8 cellular contexts compared by ENCODE assay signal in the genomic region with DNA sequence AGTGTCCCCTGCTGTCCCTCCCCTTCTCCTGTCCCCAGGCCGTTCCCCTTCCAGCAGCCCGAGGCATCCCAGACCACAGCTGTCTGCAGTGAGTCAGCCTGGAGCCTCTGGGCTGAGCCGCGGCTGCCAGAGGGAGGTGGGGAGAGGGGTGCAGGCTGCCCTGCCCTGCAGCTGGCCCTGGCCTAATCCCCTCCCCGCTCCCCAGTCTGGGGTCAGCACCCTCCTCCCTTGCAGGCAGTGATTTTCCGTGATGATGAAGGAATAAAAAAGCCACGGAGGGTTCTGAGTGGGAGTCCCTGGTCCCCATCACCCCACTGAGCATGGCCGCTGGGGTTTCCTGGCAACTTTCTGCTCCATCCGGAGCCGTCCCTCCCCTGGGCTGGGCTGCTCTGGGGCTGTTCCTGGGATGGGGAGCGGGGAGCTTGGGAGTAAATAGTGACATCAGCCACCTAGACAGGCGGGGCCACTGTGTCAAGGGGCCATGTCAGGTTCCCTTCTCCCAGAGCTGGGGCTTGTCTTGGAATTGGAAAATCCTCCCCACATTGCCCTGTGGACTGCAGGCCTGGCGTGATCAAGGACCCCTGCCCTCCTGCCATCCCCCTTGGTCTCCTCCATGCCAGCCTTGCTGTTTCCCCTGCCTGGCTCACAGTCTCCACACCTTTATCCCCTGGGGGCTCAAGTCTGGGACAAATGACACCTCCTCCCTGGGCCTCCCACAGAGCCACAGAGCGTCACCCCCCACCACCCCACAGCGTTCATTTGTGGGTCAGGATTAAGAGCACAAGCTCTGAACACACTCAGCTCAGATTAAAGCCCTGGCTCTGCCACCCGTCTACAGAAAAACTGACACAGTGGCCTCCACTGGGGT. TPM values are rescaled to one million over a fixed set of nuclear protein-coding genes. Genes with fewer than 3 reads are reported as not detected.
DNase-seq lines count a peak whose midpoint lies in the region; TF ChIP-seq lines count a peak whose summit lies in the region.

No MANE protein-coding gene starts in this region.

- H3K27me3 ChIP-seq in BE2C (no peaks in the 10 kb centered on the region), smooth muscle cell (ENCODE audit: low read depth) (no peaks in the 10 kb centered on the region)

- no peak for TF ChIP-seq CTCF in BE2C (IDR thresholded peaks at IDR 0.05; ENCODE audit: low read depth, low read length)
- TF ChIP-seq CTCF in smooth muscle cell (IDR thresholded peaks at IDR 0.05; ENCODE audit: borderline replicate concordance, insufficient read depth, poor library complexity, severe bottlenecking): no peak

- H3K9ac ChIP-seq in smooth muscle cell (ENCODE audit: low read depth): peak overlapping the region; percentile 47

- peaks cover 22% of the 10 kb centered on the region for H3K4me1 ChIP-seq in BE2C
- H3K4me1 ChIP-seq in smooth muscle cell (ENCODE audit: low read depth): peaks cover 25% of the 10 kb centered on the region

- intact Hi-C loops in activated T-helper 2 cell treated with anti-CD3 and anti-CD28 coated beads, Interferon-gamma antibody, Interleukin-2, Interleukin-4, amounts not matched to agents 10 μg/mL and 5 μg/mL and 100 μg/mL, durations not matched to agents 14 hours and 24 hours and 36 hours (cut with micrococcal nuclease): loop anchor here (5.0 to 10.0 kb wide), 2 partner anchors 63 to 104 kb away; no protein-coding TSS in a partner anchor

- no peaks in the 10 kb centered on the region for H3K9me3 Mint-ChIP-seq in activated T-helper 2 cell treated with anti-CD3 and anti-CD28 coated beads, Interferon-gamma antibody, Interleukin-2, Interleukin-4, amounts not matched to agents 10 μg/mL and 5 μg/mL and 100 μg/mL, durations not matched to agents 14 hours and 24 hours and 36 hours

- H3K4me1 Mint-ChIP-seq in activated T-helper 2 cell treated with anti-CD3 and anti-CD28 coated beads, Interferon-gamma antibody, Interleukin-2, Interleukin-4, amounts not matched to agents 10 μg/mL and 5 μg/mL and 100 μg/mL, durations not matched to agents 14 hours and 24 hours and 36 hours (ENCODE audit: low read depth): peaks cover 9% of the 10 kb centered on the region

- H3K4me3 ChIP-seq in BE2C (ENCODE audit: low read depth, low read length): peak overlapping the region; percentile 26
- peak overlapping the region; percentile 43 for H3K4me3 ChIP-seq in smooth muscle cell

- peak overlapping the region; percentile 86 for H3K27ac ChIP-seq in smooth muscle cell (ENCODE audit: low read depth)

- WGBS in smooth muscle cell (ENCODE audit: low lambda C conversion rate): 4% methylated on average over 16 of the region's 16 CpGs

- peaks cover 3% of the 10 kb centered on the region for H3K36me3 Mint-ChIP-seq in activated T-helper 2 cell treated with anti-CD3 and anti-CD28 coated beads, Interferon-gamma antibody, Interleukin-2, Interleukin-4, amounts not matched to agents 10 μg/mL and 5 μg/mL and 100 μg/mL, durations not matched to agents 14 hours and 24 hours and 36 hours (ENCODE audit: low read depth)

- H3K36me3 ChIP-seq in BE2C: no peaks in the 10 kb centered on the region
- no peaks in the 10 kb centered on the region for H3K36me3 ChIP-seq in smooth muscle cell (ENCODE audit: low read depth)

- H4K20me1 ChIP-seq in smooth muscle cell (ENCODE audit: low read depth): no peaks in the 10 kb centered on the region

- peaks cover 26% of the 10 kb centered on the region for H3F3A ChIP-seq in smooth muscle cell (ENCODE audit: low read depth)

- DNase-seq in BE2C (peak; percentile 90), KBM-7 (peak; percentile 55), astrocyte of the hippocampus (ENCODE audit: low read depth, low spot score) (peak; percentile 86), iPS-NIHi11 (ENCODE audit: low spot score) (peak; percentile 50), smooth muscle cell (lab: John Stamatoyannopoulos, UW; ENCODE audit: unreplicated experiment) (peak; percentile 96)
- DNase-seq in activated CD4-positive, alpha-beta T cell treated with anti-CD3 and anti-CD28 coated beads for 48 hours: no peak
- no peak for DNase-seq in activated T-helper 2 cell treated with anti-CD3 and anti-CD28 coated beads, Interferon-gamma antibody, Interleukin-2, Interleukin-4, amounts not matched to agents 10 μg/mL and 5 μg/mL and 100 μg/mL, durations not matched to agents 14 hours and 24 hours and 36 hours (ENCODE audit: low spot score)
- DNase-seq in stimulated activated CD4-positive, alpha-beta T cell treated with anti-CD3 and anti-CD28 coated beads, Interleukin-2, amount 100 ng/mL, for 48 hours: no peak

- no peak overlapping the region for H3K27ac Mint-ChIP-seq in activated T-helper 2 cell treated with anti-CD3 and anti-CD28 coated beads, Interferon-gamma antibody, Interleukin-2, Interleukin-4, amounts not matched to agents 10 μg/mL and 5 μg/mL and 100 μg/mL, durations not matched to agents 14 hours and 24 hours and 36 hours

- H3K9me3 ChIP-seq in BE2C (no peaks in the 10 kb centered on the region), smooth muscle cell (replicated peaks; ENCODE audit: low read depth) (no peaks in the 10 kb centered on the region)

- H3K4me3 Mint-ChIP-seq in activated T-helper 2 cell treated with anti-CD3 and anti-CD28 coated beads, Interferon-gamma antibody, Interleukin-2, Interleukin-4, amounts not matched to agents 10 μg/mL and 5 μg/mL and 100 μg/mL, durations not matched to agents 14 hours and 24 hours and 36 hours (ENCODE audit: low read depth): no peak overlapping the region

- peak overlapping the region; percentile 83 for H3K4me2 ChIP-seq in smooth muscle cell

- no peaks in the 10 kb centered on the region for H3K79me2 ChIP-seq in smooth muscle cell (ENCODE audit: low read depth)

- no peaks in the 10 kb centered on the region for H3K27me3 Mint-ChIP-seq in activated T-helper 2 cell treated with anti-CD3 and anti-CD28 coated beads, Interferon-gamma antibody, Interleukin-2, Interleukin-4, amounts not matched to agents 10 μg/mL and 5 μg/mL and 100 μg/mL, durations not matched to agents 14 hours and 24 hours and 36 hours (ENCODE audit: low read depth)

- in situ Hi-C loops in KBM-7 (cut with MboI; ENCODE audit: low pct_unique_long_range_greater_than_20kb, low sequenced_read_pairs): no loop called here

- H2AFZ ChIP-seq in smooth muscle cell (ENCODE audit: low read depth): no peak overlapping the region

RNA-seq across cellular contexts. Expression of a gene that starts 16.7 kb away (rescaled TPM):
- polyA plus RNA-seq in BE2C (2012; ENCODE audit: insufficient read depth, insufficient read length, low read depth): 8.6 TPM
- 7.6 and 10.1 TPM in 2 replicates for total RNA-seq in smooth muscle cell
- polyA plus RNA-seq in smooth muscle cell: 6.1 and 9.7 TPM in 2 replicates
- 38.3 and 38.8 TPM in 2 replicates for total RNA-seq in activated T-helper 2 cell treated with anti-CD3 and anti-CD28 coated beads, Interferon-gamma antibody, Interleukin-2, Interleukin-4, amounts not matched to agents 10 μg/mL and 5 μg/mL and 100 μg/mL, durations not matched to agents 14 hours and 24 hours and 36 hours

RNA-seq across cellular contexts. Expression of a gene that starts 49.6 kb away (rescaled TPM):
- polyA plus RNA-seq in BE2C (2012; ENCODE audit: insufficient read depth, insufficient read length, low read depth): 12.4 TPM
- 115 and 138 TPM in 2 replicates for total RNA-seq in smooth muscle cell
- 136 and 164 TPM in 2 replicates for polyA plus RNA-seq in smooth muscle cell
- 138 and 140 TPM in 2 replicates for total RNA-seq in activated T-helper 2 cell treated with anti-CD3 and anti-CD28 coated beads, Interferon-gamma antibody, Interleukin-2, Interleukin-4, amounts not matched to agents 10 μg/mL and 5 μg/mL and 100 μg/mL, durations not matched to agents 14 hours and 24 hours and 36 hours

RNA-seq across cellular contexts. Expression of a gene that starts 58.5 kb away (rescaled TPM):
- polyA plus RNA-seq in BE2C (2012; ENCODE audit: insufficient read depth, insufficient read length, low read depth): 38.0 TPM
- total RNA-seq in smooth muscle cell: 28.1 and 44.1 TPM in 2 replicates
- 31.9 and 32.0 TPM in 2 replicates for polyA plus RNA-seq in smooth muscle cell
- 5.9 and 6.5 TPM in 2 replicates for total RNA-seq in activated T-helper 2 cell treated with anti-CD3 and anti-CD28 coated beads, Interferon-gamma antibody, Interleukin-2, Interleukin-4, amounts not matched to agents 10 μg/mL and 5 μg/mL and 100 μg/mL, durations not matched to agents 14 hours and 24 hours and 36 hours

Comparison
In these comparisons a context has a peak if more than half of its experiments do, and no peak if none do; other contexts are left out.
1. DNase-seq: peak in BE2C (single experiment), KBM-7 (single experiment), astrocyte of the hippocampus (single experiment), iPS-NIHi11 (single experiment) and smooth muscle cell (single experiment); none in activated CD4-positive, alpha-beta T cell treated with anti-CD3 and anti-CD28 coated beads for 48 hours (single experiment), activated T-helper 2 cell treated with anti-CD3 and anti-CD28 coated beads, Interferon-gamma antibody, Interleukin-2, Interleukin-4, amounts not matched to agents 10 μg/mL and 5 μg/mL and 100 μg/mL, durations not matched to agents 14 hours and 24 hours and 36 hours (single experiment) and stimulated activated CD4-positive, alpha-beta T cell treated with anti-CD3 and anti-CD28 coated beads, Interleukin-2, amount 100 ng/mL, for 48 hours (0 of 2).